1 cellular context compared by ENCODE assay signal in the genomic region with DNA sequence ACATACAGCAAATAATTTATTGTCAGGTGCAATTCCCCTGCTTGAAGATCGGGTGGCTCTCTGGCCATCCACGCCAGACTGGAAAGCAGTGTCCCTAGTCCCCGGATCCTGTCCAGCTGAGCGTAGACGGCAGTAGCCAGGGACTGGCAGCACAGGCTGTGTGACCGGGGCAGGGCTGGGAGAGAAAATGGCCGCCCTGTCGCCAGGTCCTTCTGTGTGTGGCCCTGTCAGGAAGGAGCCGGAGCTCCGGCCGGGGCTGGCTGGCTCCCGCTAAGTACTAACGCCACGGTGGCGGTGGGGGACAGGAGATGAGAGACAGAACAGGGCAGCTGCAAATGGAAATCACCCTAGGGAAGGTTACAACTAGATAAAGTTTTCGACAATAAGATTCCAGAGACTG.
TF ChIP-seq lines count a peak whose summit lies in the region.

No MANE protein-coding gene starts in this region.

TF ChIP-seq in WTC11, 78 proteins besides CTCF, POLR2A, EP300 and RAD21 (continued from another document):
- no peak for TF ChIP-seq EMX1 (CRISPR knock-in tag; IDR thresholded peaks at IDR 0.05)
- no peak for TF ChIP-seq TCF7 (CRISPR knock-in tag; IDR thresholded peaks at IDR 0.05; ENCODE audit: low read depth)
- TF ChIP-seq STAT6 (CRISPR knock-in tag; conservative IDR thresholded peaks at IDR 0.05; ENCODE audit: low read depth), result no peak
- TF ChIP-seq ZNF396 (CRISPR knock-in tag; IDR thresholded peaks at IDR 0.05; ENCODE audit: borderline replicate concordance), result no peak
- TF ChIP-seq ZNF138 (CRISPR knock-in tag; conservative IDR thresholded peaks at IDR 0.05), result no peak
- TF ChIP-seq NR1H2 (CRISPR knock-in tag; IDR thresholded peaks at IDR 0.05), result no peak
- TF ChIP-seq, protein P1, sequence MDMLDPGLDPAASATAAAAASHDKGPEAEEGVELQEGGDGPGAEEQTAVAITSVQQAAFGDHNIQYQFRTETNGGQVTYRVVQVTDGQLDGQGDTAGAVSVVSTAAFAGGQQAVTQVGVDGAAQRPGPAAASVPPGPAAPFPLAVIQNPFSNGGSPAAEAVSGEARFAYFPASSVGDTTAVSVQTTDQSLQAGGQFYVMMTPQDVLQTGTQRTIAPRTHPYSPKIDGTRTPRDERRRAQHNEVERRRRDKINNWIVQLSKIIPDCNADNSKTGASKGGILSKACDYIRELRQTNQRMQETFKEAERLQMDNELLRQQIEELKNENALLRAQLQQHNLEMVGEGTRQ (CRISPR knock-in tag; IDR thresholded peaks at IDR 0.05), result no peak
- no peak for TF ChIP-seq TEAD1 (CRISPR knock-in tag; IDR thresholded peaks at IDR 0.05)
- TF ChIP-seq PREB (CRISPR knock-in tag; IDR thresholded peaks at IDR 0.05; ENCODE audit: borderline replicate concordance), result no peak
- TF ChIP-seq SMAD3 (CRISPR knock-in tag; IDR thresholded peaks at IDR 0.05; ENCODE audit: borderline replicate concordance), result no peak
- TF ChIP-seq NFE2L1 (CRISPR knock-in tag; IDR thresholded peaks at IDR 0.05), result no peak
- TF ChIP-seq PRRX2 (CRISPR knock-in tag; IDR thresholded peaks at IDR 0.05), result no peak
- TF ChIP-seq TP53 (CRISPR knock-in tag; IDR thresholded peaks at IDR 0.05), result no peak
- TF ChIP-seq ZNF671 (CRISPR knock-in tag; IDR thresholded peaks at IDR 0.05), result no peak
